ENCODE assay signal across 10 cellular contexts in genomic region chr4:190014771-190015537, GRCh38. TPM values are rescaled to one million over a fixed set of nuclear protein-coding genes. Genes with fewer than 3 reads are reported as not detected.
DNase-seq lines count a peak whose midpoint lies in the region; ATAC-seq and TF ChIP-seq lines count a peak whose summit lies in the region.
"Had no signal": no experiment of that assay in that cellular context is flagged by ENCODE, and none has a peak within 500 bp of the region (broad histone marks: within the 10 kb centered on the region; RNA-seq: fewer than 3 reads in every experiment).

No MANE protein-coding gene starts in this region.

- H3K36me3 ChIP-seq in iPS-15b (ENCODE audit: control insufficient read depth, insufficient read depth, low read length) (no peaks in the 10 kb centered on the region), testis (ENCODE audit: low read depth, missing control alignments) (no peaks in the 10 kb centered on the region)
- H3K36me3 ChIP-seq: left lung had no signal

- no peak overlapping the region for H3K27ac Mint-ChIP-seq in T-helper 17 cell

- peaks cover 61% of the 10 kb centered on the region for H3K27me3 ChIP-seq in iPS-15b (ENCODE audit: control insufficient read depth, insufficient read depth, low read length)
- no peaks in the 10 kb centered on the region for H3K27me3 ChIP-seq in testis

- peak; percentile 40 for ATAC-seq in T-helper 17 cell
- ATAC-seq: left lung had no signal

- peaks cover 17% of the 10 kb centered on the region for H3K36me3 Mint-ChIP-seq in T-helper 17 cell (ENCODE audit: low read depth)

- H3K4me1 ChIP-seq in iPS-15b (ENCODE audit: control insufficient read depth, insufficient read depth, low read length) (no peaks in the 10 kb centered on the region), testis (no peaks in the 10 kb centered on the region)
- H3K4me1 ChIP-seq: left lung had no signal

- peak overlapping the region; percentile 39 for H3K4me3 ChIP-seq in iPS-15b (ENCODE audit: low read depth, low read length)
- peak overlapping the region; percentile 36 to 43 for H3K4me3 ChIP-seq in testis
- H3K4me3 ChIP-seq: left lung had no signal

- no peak overlapping the region for H3K27ac ChIP-seq in testis
- H3K27ac ChIP-seq: left lung had no signal

- no peak for TF ChIP-seq POLR2A in testis (IDR thresholded peaks at IDR 0.05)

- intact Hi-C loops in testis (cut with DNase I; ENCODE audit: low total_unique reads): no loop called here

- no peak for TF ChIP-seq CTCF in testis (IDR thresholded peaks at IDR 0.05)

- H3K9ac ChIP-seq in iPS-15b (ENCODE audit: low read depth, low read length): no peak overlapping the region

- H3K9me3 ChIP-seq in T-helper 17 cell (ENCODE audit: control insufficient read depth, low read length, poor library complexity, severe bottlenecking) (no peaks in the 10 kb centered on the region), iPS-15b (ENCODE audit: control insufficient read depth, insufficient read depth, low read length) (no peaks in the 10 kb centered on the region), testis (no peaks in the 10 kb centered on the region)
- H3K9me3 ChIP-seq: left lung had no signal

- H3K27me3 Mint-ChIP-seq in T-helper 17 cell: peaks cover 72% of the 10 kb centered on the region

- WGBS in testis, 2 donors: 1 to 8% methylated on average over 50 to 59 of the region's 76 CpGs

- H3K4me1 Mint-ChIP-seq in T-helper 17 cell: peaks cover 29% of the 10 kb centered on the region

- peak; percentile 63 for DNase-seq in activated CD8-positive, alpha-beta memory T cell treated with anti-CD3 and anti-CD28 coated beads for 24 hours
- DNase-seq in activated CD8-positive, alpha-beta memory T cell treated with anti-CD3 and anti-CD28 coated beads, Interleukin-2, amount 50 U/mL, for 4 hours: no peak
- DNase-seq in T-helper 17 cell: no peak
- no peak for DNase-seq in testis
- DNase-seq in NCI-H2196 (lab: John Stamatoyannopoulos, UW; ENCODE audit: unreplicated experiment): no peak
- DNase-seq in cerebellum (ENCODE audit: low spot score): no peak
- no peak for DNase-seq in activated CD4-positive, alpha-beta T cell treated with anti-CD3 and anti-CD28 coated beads for 4 hours
- DNase-seq: NCI-H226 had no signal

- H3K4me3 Mint-ChIP-seq in T-helper 17 cell: peak overlapping the region; percentile 68

RNA-seq across cellular contexts. Expression of gene FRG2, which starts 12.1 kb away (rescaled TPM):
- total RNA-seq in T-helper 17 cell: not detected
- under 1 TPM in 1 of 2 donors, not detected in 1; 0.24 TPM for total RNA-seq in testis
- polyA plus RNA-seq in testis (ENCODE audit: insufficient read depth, low read depth, low replicate concordance): 0.24 TPM
- total RNA-seq in cerebellum: not detected
- total RNA-seq: left lung had no signal

RNA-seq across cellular contexts. Expression of gene DBET, which starts 49.3 kb away (rescaled TPM):
- total RNA-seq in T-helper 17 cell (not detected), testis (not detected), cerebellum (not detected)
- polyA plus RNA-seq in testis (ENCODE audit: insufficient read depth, low read depth, low replicate concordance): not detected
